ENCODE assay signal across 12 cellular contexts in the genomic region with DNA sequence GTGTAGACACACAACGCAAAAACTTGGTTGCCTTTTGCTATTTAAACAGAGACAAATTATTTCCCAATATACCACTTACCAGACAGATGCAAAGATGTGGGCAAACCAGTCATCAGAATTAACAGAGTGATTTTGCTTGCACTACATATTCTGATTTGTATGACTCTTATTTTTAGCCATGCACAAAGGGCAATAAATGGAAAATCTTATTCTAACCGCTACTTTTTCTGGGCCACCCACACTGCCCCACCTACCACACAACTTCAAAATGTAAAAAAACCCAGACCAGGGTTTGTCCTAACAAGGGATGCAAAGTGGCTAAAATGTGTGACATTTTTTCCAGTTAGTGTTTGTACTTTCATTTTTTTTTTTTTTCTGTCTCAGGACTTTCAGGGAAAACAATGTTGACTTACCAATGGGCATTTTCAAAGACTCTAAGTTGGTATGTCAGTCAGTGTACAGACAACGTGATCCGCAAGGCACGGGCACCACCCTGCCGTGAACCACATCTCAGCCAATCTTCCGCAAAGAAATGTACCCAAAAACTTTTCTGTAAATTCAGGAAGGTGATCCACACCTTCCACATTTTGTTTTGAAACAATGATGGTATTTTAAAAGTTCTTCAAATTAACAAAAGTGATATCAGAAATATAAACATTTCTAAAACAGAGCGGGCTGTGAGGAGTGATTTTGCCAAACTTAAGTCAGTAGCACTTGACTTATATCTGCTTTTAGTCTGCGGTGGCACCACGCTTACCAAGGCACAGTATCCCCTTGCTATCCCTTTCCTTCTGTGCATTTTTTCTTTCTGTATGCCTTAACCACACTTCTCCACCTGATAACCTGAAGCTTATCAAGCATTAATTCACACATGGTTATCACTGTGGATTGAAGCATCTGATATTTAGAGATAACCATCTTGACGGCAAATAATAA.
DNase-seq lines count a peak whose midpoint lies in the region; ATAC-seq and TF ChIP-seq lines count a peak whose summit lies in the region.
"Had no signal": no experiment of that assay in that cellular context is flagged by ENCODE, and none has a peak within 500 bp of the region (broad histone marks: within the 10 kb centered on the region; RNA-seq: fewer than 3 reads in every experiment).

No MANE protein-coding gene starts in this region.

- no peak overlapping the region for H3K4me3 ChIP-seq in SK-N-SH (ENCODE audit: low read depth in 2 of 2, low read length in 1 of 2)
- H3K4me3 ChIP-seq: esophagus muscularis mucosa, vagina had no signal

- intact Hi-C loops in CD4-positive, alpha-beta T cell (cut with DNase I, micrococcal nuclease): loop anchor here (2.0 to 10.0 kb wide), 10 partner anchors 19 to 395 kb away; a partner anchor contains a TSS

- no peak overlapping the region for H2AFZ ChIP-seq in SK-N-SH (ENCODE audit: low read depth)

- H3K79me2 ChIP-seq in SK-N-SH (ENCODE audit: insufficient read depth): no peaks in the 10 kb centered on the region

- no peaks in the 10 kb centered on the region for H4K20me1 ChIP-seq in SK-N-SH (ENCODE audit: insufficient read depth)

- peak overlapping the region; percentile 92 for H3K27ac Mint-ChIP-seq in CD4-positive, alpha-beta T cell
- peak overlapping the region; percentile 98 to 100 for H3K27ac Mint-ChIP-seq in activated naive CD4-positive, alpha-beta T cell treated with anti-CD3 and anti-CD28 coated beads, Interleukin-2, amount 50 U/mL, for 72 hours

- no peaks in the 10 kb centered on the region for H3K9me3 Mint-ChIP-seq in CD4-positive, alpha-beta T cell
- no peaks in the 10 kb centered on the region for H3K9me3 Mint-ChIP-seq in activated naive CD4-positive, alpha-beta T cell treated with anti-CD3 and anti-CD28 coated beads, Interleukin-2, amount 50 U/mL, for 72 hours

- H3K4me2 ChIP-seq in SK-N-SH: no peak overlapping the region
- H3K4me2 ChIP-seq: KMS-11 had no signal

- POLR2A ChIA-PET in CD4-positive, alpha-beta T cell (lab: Charles Lee): interaction anchor here (0.9 to 1.4 kb wide), 4 partner anchors 26 to 122 kb away, joined by 3 to 4 read pairs (median 3); no protein-coding TSS in a partner anchor
- POLR2A ChIA-PET in SK-N-SH (lab: Yijun Ruan, JAX): no interaction called here

- no peak for TF ChIP-seq CTCF in CD4-positive, alpha-beta T cell (IDR thresholded peaks at IDR 0.05)
- TF ChIP-seq CTCF in SK-N-SH (IDR thresholded peaks at IDR 0.05): no peak

- H3K9ac ChIP-seq in SK-N-SH: no peak overlapping the region
- H3K9ac ChIP-seq: KMS-11 had no signal

- DNase-seq in CD4-positive, alpha-beta T cell: peak in 1 of 10 experiments; percentile 19
- DNase-seq in T-helper 2 cell: peak in 3 of 5 experiments; percentile 30 to 50 (median 37)
- peak; percentile 39 to 74 for DNase-seq in activated naive CD4-positive, alpha-beta T cell treated with anti-CD3 and anti-CD28 coated beads, Interleukin-2, amount 50 U/mL, for 72 hours (ENCODE audit: low spot score in 2 of 2)
- DNase-seq in stimulated activated CD4-positive, alpha-beta T cell treated with anti-CD3 and anti-CD28 coated beads, Interleukin-1b, Interleukin-23, amount 100 ng/mL, for 48 hours: peak; percentile 67
- DNase-seq in NK-92 (lab: John Stamatoyannopoulos, UW; ENCODE audit: unreplicated experiment): no peak
- DNase-seq in SK-N-SH: no peak
- no peak for DNase-seq in HuH-7 (ENCODE audit: low spot score)
- DNase-seq: NCI-H2081 had no signal

- peak overlapping the region; percentile 57 for H3K27ac ChIP-seq in CD4-positive, alpha-beta T cell (ENCODE audit: low read depth, low read length)
- no peak overlapping the region for H3K27ac ChIP-seq in SK-N-SH (ENCODE audit: low read depth in 2 of 2, low read length in 1 of 2)
- H3K27ac ChIP-seq: esophagus muscularis mucosa, KMS-11, vagina had no signal

- 92% methylated on average over 11 of the region's 11 CpGs for WGBS in SK-N-SH (ENCODE audit: low lambda C conversion rate)

- peaks cover 0 to 6% of the 10 kb centered on the region in 2 experiments; a peak in 1 of 4 replicates for H3K4me1 ChIP-seq in SK-N-SH (ENCODE audit: control insufficient read depth in 1 of 2, insufficient read depth in 2 of 2, low read depth in 1 of 2, low read length in 1 of 2)
- H3K4me1 ChIP-seq: esophagus muscularis mucosa, vagina had no signal

- H3F3A ChIP-seq in SK-N-SH (replicated peaks; ENCODE audit: insufficient read depth): no peaks in the 10 kb centered on the region

- H3K36me3 Mint-ChIP-seq in CD4-positive, alpha-beta T cell (ENCODE audit: low read depth): peaks cover 55% of the 10 kb centered on the region
- peaks cover 37 to 50% of the 10 kb centered on the region in 2 donors for H3K36me3 Mint-ChIP-seq in activated naive CD4-positive, alpha-beta T cell treated with anti-CD3 and anti-CD28 coated beads, Interleukin-2, amount 50 U/mL, for 72 hours

- ATAC-seq in CD4-positive, alpha-beta T cell (ENCODE audit: poor library complexity): no peak
- peak; percentile 27 to 32 for ATAC-seq in activated naive CD4-positive, alpha-beta T cell treated with anti-CD3 and anti-CD28 coated beads, Interleukin-2, amount 50 U/mL, for 72 hours
- no peak for ATAC-seq in GM18502 (IDR thresholded peaks at IDR 0.05; ENCODE audit: poor library complexity, unreplicated experiment)

- no peak for TF ChIP-seq EP300 in SK-N-SH (IDR thresholded peaks at IDR 0.05; ENCODE audit: borderline replicate concordance in 1 of 2, low read depth in 1 of 2, low read length in 1 of 2)

- peaks cover 96% of the 10 kb centered on the region for H3K4me1 Mint-ChIP-seq in CD4-positive, alpha-beta T cell (ENCODE audit: low read depth)

- H3K4me3 Mint-ChIP-seq in CD4-positive, alpha-beta T cell: peak overlapping the region; percentile 93

- no peaks in the 10 kb centered on the region for H3K27me3 ChIP-seq in CD4-positive, alpha-beta T cell (ENCODE audit: control insufficient read depth, insufficient read depth, low read length)
- H3K27me3 ChIP-seq in SK-N-SH (ENCODE audit: insufficient read depth): no peaks in the 10 kb centered on the region
- H3K27me3 ChIP-seq: esophagus muscularis mucosa, vagina had no signal

- no peaks in the 10 kb centered on the region for H3K27me3 Mint-ChIP-seq in CD4-positive, alpha-beta T cell

- no peaks in the 10 kb centered on the region for H3K36me3 ChIP-seq in SK-N-SH (replicated peaks in 1 of 2; ENCODE audit: control insufficient read depth in 1 of 2, insufficient read depth in 2 of 2, low read length in 1 of 2)
- H3K36me3 ChIP-seq: esophagus muscularis mucosa, vagina had no signal

- no peaks in the 10 kb centered on the region for H3K9me2 ChIP-seq in SK-N-SH

- CTCF ChIA-PET in CD4-positive, alpha-beta T cell (lab: Charles Lee): no interaction called here
- CTCF ChIA-PET in SK-N-SH (lab: Yijun Ruan, JAX): no interaction called here

- TF ChIP-seq RAD21 in SK-N-SH (IDR thresholded peaks at IDR 0.05; ENCODE audit: low read length): no peak

- no peaks in the 10 kb centered on the region for H3K9me3 ChIP-seq in CD4-positive, alpha-beta T cell (ENCODE audit: control insufficient read depth, low read length)
- no peaks in the 10 kb centered on the region for H3K9me3 ChIP-seq in SK-N-SH
- H3K9me3 ChIP-seq: esophagus muscularis mucosa, vagina had no signal

TF ChIP-seq in SK-N-SH, 30 proteins besides CTCF, POLR2A, EP300 and RAD21:
- TF ChIP-seq GABPA (IDR thresholded peaks at IDR 0.05; ENCODE audit: low read depth) (no peak), RCOR1 (IDR thresholded peaks at IDR 0.05; ENCODE audit: low read length) (no peak), ELF1 (IDR thresholded peaks at IDR 0.05) (no peak), RFX5 (IDR thresholded peaks at IDR 0.05; ENCODE audit: low read length) (no peak), RXRA (IDR thresholded peaks at IDR 0.05; ENCODE audit: borderline replicate concordance, low read depth) (no peak)
- TF ChIP-seq, protein P1, sequence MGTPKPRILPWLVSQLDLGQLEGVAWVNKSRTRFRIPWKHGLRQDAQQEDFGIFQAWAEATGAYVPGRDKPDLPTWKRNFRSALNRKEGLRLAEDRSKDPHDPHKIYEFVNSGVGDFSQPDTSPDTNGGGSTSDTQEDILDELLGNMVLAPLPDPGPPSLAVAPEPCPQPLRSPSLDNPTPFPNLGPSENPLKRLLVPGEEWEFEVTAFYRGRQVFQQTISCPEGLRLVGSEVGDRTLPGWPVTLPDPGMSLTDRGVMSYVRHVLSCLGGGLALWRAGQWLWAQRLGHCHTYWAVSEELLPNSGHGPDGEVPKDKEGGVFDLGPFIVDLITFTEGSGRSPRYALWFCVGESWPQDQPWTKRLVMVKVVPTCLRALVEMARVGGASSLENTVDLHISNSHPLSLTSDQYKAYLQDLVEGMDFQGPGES (IDR thresholded peaks at IDR 0.05; ENCODE audit: low read depth, low read length): no peak
- TF ChIP-seq, protein P2, sequence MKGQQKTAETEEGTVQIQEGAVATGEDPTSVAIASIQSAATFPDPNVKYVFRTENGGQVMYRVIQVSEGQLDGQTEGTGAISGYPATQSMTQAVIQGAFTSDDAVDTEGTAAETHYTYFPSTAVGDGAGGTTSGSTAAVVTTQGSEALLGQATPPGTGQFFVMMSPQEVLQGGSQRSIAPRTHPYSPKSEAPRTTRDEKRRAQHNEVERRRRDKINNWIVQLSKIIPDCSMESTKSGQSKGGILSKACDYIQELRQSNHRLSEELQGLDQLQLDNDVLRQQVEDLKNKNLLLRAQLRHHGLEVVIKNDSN (IDR thresholded peaks at IDR 0.05; ENCODE audit: borderline replicate concordance, low read depth): no peak
- TF ChIP-seq, protein P3, sequence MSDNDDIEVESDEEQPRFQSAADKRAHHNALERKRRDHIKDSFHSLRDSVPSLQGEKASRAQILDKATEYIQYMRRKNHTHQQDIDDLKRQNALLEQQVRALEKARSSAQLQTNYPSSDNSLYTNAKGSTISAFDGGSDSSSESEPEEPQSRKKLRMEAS (IDR thresholded peaks at IDR 0.05; ENCODE audit: low read depth): no peak
TF ChIP-seq in SK-N-SH: peak in this region for 0.

Comparison
In these comparisons a context has a peak if more than half of its experiments do, and no peak if none do; other contexts are left out.
1. ATAC-seq: peak in activated naive CD4-positive, alpha-beta T cell treated with anti-CD3 and anti-CD28 coated beads, Interleukin-2, amount 50 U/mL, for 72 hours (2 of 2); none in CD4-positive, alpha-beta T cell (single experiment) and GM18502 (single experiment).
2. DNase-seq: peak in T-helper 2 cell (3 of 5), activated naive CD4-positive, alpha-beta T cell treated with anti-CD3 and anti-CD28 coated beads, Interleukin-2, amount 50 U/mL, for 72 hours (2 of 2) and stimulated activated CD4-positive, alpha-beta T cell treated with anti-CD3 and anti-CD28 coated beads, Interleukin-1b, Interleukin-23, amount 100 ng/mL, for 48 hours (single experiment); none in NK-92 (single experiment), SK-N-SH (single experiment) and HuH-7 (single experiment).